In the genomic region with DNA sequence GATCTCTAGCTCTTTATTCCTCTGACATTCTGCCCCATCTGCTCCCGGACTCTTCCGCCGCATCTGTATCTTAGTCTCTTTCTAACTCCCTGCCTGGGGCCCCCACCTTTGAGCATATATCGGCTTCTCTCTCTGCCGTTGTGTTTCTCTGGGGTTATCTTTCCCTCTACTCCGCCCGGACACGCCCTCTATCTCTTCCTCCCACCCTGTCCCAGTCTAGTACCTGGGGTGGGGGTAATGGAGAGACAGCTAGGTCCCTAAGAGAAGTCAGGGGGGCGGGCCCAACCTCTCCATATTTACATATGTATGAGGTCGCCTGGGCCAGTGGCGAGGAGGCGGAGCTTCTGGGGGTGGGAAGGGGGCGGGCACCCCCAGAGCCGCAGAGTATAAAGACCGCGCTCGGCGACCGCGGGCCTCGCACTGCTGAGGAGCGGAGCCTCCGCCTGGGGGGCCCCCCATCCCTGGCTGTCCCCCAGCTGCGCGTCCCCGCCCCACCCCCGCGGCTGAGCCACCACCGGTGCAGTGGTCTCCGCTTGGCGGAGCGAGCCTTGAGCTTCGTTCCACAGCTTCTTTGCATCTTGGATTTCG, we compare ENCODE assay signal across 1 cellular context.
TF ChIP-seq lines count a peak whose summit lies in the region.

A gene with protein sequence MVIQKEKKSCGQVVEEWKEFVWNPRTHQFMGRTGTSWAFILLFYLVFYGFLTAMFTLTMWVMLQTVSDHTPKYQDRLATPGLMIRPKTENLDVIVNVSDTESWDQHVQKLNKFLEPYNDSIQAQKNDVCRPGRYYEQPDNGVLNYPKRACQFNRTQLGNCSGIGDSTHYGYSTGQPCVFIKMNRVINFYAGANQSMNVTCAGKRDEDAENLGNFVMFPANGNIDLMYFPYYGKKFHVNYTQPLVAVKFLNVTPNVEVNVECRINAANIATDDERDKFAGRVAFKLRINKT (plus strand): TSS at position 418 of the 588 bp plus-strand sequence. CDS start 593 bp downstream, outside the sequence.

TF ChIP-seq in SK-N-SH, 30 proteins besides CTCF, POLR2A, EP300 and RAD21 (continued from another document):
- TF ChIP-seq, protein P1, sequence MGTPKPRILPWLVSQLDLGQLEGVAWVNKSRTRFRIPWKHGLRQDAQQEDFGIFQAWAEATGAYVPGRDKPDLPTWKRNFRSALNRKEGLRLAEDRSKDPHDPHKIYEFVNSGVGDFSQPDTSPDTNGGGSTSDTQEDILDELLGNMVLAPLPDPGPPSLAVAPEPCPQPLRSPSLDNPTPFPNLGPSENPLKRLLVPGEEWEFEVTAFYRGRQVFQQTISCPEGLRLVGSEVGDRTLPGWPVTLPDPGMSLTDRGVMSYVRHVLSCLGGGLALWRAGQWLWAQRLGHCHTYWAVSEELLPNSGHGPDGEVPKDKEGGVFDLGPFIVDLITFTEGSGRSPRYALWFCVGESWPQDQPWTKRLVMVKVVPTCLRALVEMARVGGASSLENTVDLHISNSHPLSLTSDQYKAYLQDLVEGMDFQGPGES (IDR thresholded peaks at IDR 0.05; ENCODE audit: low read depth, low read length), result no peak
- no peak for TF ChIP-seq EZH2phosphoT487 (IDR thresholded peaks at IDR 0.05; ENCODE audit: borderline replicate concordance, low read depth)
- TF ChIP-seq NFIC (IDR thresholded peaks at IDR 0.05; ENCODE audit: borderline replicate concordance), result no peak
